Comparison of ENCODE assay signal across 13 cellular contexts in genomic region chr5:124157320-124157719, GRCh38.
A peak's percentile ranks its signal among the peaks of the same experiment; 100 is the strongest.
DNase-seq lines count a peak whose midpoint lies in the region; ATAC-seq, FAIRE-seq and TF ChIP-seq lines count a peak whose summit lies in the region.
"Had no signal": no experiment of that assay in that cellular context is flagged by ENCODE, and none has a peak within 500 bp of the region (broad histone marks: within the 10 kb centered on the region; RNA-seq: fewer than 3 reads in every experiment).

No MANE protein-coding gene starts in this region.

- no peak overlapping the region for H3K4me3 Mint-ChIP-seq in MCF 10A (ENCODE audit: unreplicated experiment)

- peaks cover 6% of the 10 kb centered on the region for H3K4me1 Mint-ChIP-seq in MCF 10A (ENCODE audit: insufficient read depth, unreplicated experiment)

- intact Hi-C loops in MCF 10A (cut with micrococcal nuclease) (no loop called here), breast epithelium (cut with DNase I; ENCODE audit: low total_unique reads) (no loop called here), GM12878 (cut with micrococcal nuclease; ENCODE audit: unreplicated experiment) (no loop called here)

- H3K27ac Mint-ChIP-seq in MCF 10A (ENCODE audit: low read depth, unreplicated experiment) = peak overlapping the region; percentile 48

- H3K36me3 ChIP-seq in breast epithelium (peaks cover 6% of the 10 kb centered on the region), GM12878 (ENCODE audit: control insufficient read depth in 2 of 2, insufficient read depth in 2 of 2, low read length in 1 of 2) (no peaks in the 10 kb centered on the region), thoracic aorta (no peaks in the 10 kb centered on the region)

- no peaks in the 10 kb centered on the region for H3K27me3 ChIP-seq in breast epithelium
- H3K27me3 ChIP-seq in GM12878 (replicated peaks in 1 of 2; ENCODE audit: control insufficient read depth in 2 of 2, insufficient read depth in 2 of 2, low read length in 1 of 2) = no peaks in the 10 kb centered on the region
- H3K27me3 ChIP-seq in thoracic aorta (replicated peaks; ENCODE audit: insufficient read depth) = no peaks in the 10 kb centered on the region
- H3K27me3 ChIP-seq: foreskin keratinocyte had no signal

- H3K9me3 ChIP-seq in breast epithelium (peaks cover 6 to 29% of the 10 kb centered on the region in 2 donors), GM12878 (replicated peaks; ENCODE audit: control insufficient read depth, insufficient read depth, low read length) (no peaks in the 10 kb centered on the region; the same call in 1 of the 3 replicates), thoracic aorta (peaks cover 23% of the 10 kb centered on the region)

- TF ChIP-seq CTCF in MCF 10A (IDR thresholded peaks at IDR 0.05; ENCODE audit: unreplicated experiment) (no peak), breast epithelium (IDR thresholded peaks at IDR 0.05) (no peak), GM12878 (IDR thresholded peaks at IDR 0.05 in 2 of 3, conservative IDR thresholded peaks at IDR 0.05 in 1 of 3; ENCODE audit: control insufficient read depth in 2 of 3, extremely low read depth in 1 of 3, insufficient read depth in 1 of 3, low read depth in 3 of 3, low read length in 3 of 3) (no peak), thoracic aorta (IDR thresholded peaks at IDR 0.05) (no peak)

- H4K20me1 ChIP-seq in GM12878 (ENCODE audit: control insufficient read depth, insufficient read depth) = no peaks in the 10 kb centered on the region

- H3K4me2 ChIP-seq in GM12878 (ENCODE audit: control insufficient read depth, insufficient read depth) = no peak overlapping the region

- H3K27ac ChIP-seq in breast epithelium (no peak overlapping the region), GM12878 (ENCODE audit: control insufficient read depth, insufficient read depth) (no peak overlapping the region), thoracic aorta (no peak overlapping the region)
- H3K27ac ChIP-seq: foreskin keratinocyte had no signal

- RAD21 ChIA-PET in GM12878 (lab: Charles Lee; ENCODE audit: unreplicated experiment) = no interaction called here

- H3K4me3 ChIP-seq in breast epithelium (no peak overlapping the region), GM12878 (no peak overlapping the region), thoracic aorta (peak overlapping the region; percentile 49)

- TF ChIP-seq POLR2A in breast epithelium (IDR thresholded peaks at IDR 0.05) = no peak
- no peak for TF ChIP-seq POLR2A in GM12878 (IDR thresholded peaks at IDR 0.05; ENCODE audit: low read depth, low read length)

- peak overlapping the region; percentile 45; the same call in 1 of the 2 replicates for H2AFZ ChIP-seq in GM12878 (ENCODE audit: control insufficient read depth, low read depth, low read length)

- H3K9me3 Mint-ChIP-seq in MCF 10A (ENCODE audit: unreplicated experiment) = peaks cover 32% of the 10 kb centered on the region

- peaks cover 5% of the 10 kb centered on the region for H3K36me3 Mint-ChIP-seq in MCF 10A (ENCODE audit: insufficient read depth, unreplicated experiment)

- SMC1A ChIA-PET in GM12878 (lab: Charles Lee; ENCODE audit: uncharacterized antibody, unreplicated experiment) = no interaction called here

- no peaks in the 10 kb centered on the region for H3K4me1 ChIP-seq in breast epithelium
- H3K4me1 ChIP-seq in GM12878 (ENCODE audit: control insufficient read depth, insufficient read depth, low read length) = no peaks in the 10 kb centered on the region
- H3K4me1 ChIP-seq in thoracic aorta (ENCODE audit: control insufficient read depth in 1 of 2, low read depth in 2 of 2) = no peaks in the 10 kb centered on the region

- in situ Hi-C loops in GM12878 (cut with MboI) = no loop called here

- no peak for TF ChIP-seq RAD21 in GM12878 (IDR thresholded peaks at IDR 0.05; ENCODE audit: insufficient read depth, low read depth, low read length)

- no peak for FAIRE-seq in GM12878 (lab: Jason Lieb, UNC)
- FAIRE-seq: GM19239, HTR-8/SVneo had no signal

- ATAC-seq in GM12878 (no peak), thoracic aorta (ENCODE audit: insufficient number of reproducible peaks, low FRiP score, low read depth) (no peak), GM18502 (IDR thresholded peaks at IDR 0.05; ENCODE audit: poor library complexity, unreplicated experiment) (no peak)
- ATAC-seq: foreskin keratinocyte had no signal

- CTCF ChIA-PET in MCF 10A (lab: Yijun Ruan, JAX) (no interaction called here), GM12878 (lab: Yijun Ruan, JAX) (interaction anchor here (0.7 kb wide), 1 partner anchor 19 kb away, joined by 3 read pairs; no protein-coding TSS in a partner anchor)

- H3K9ac ChIP-seq in GM12878 (ENCODE audit: control insufficient read depth, insufficient read depth, low read length) = no peak overlapping the region

- TF ChIP-seq EP300 in GM12878 (IDR thresholded peaks at IDR 0.05; ENCODE audit: borderline replicate concordance in 1 of 2, control insufficient read depth in 1 of 2, low read depth in 2 of 2, low read length in 2 of 2) = no peak

- H3K79me2 ChIP-seq in GM12878 (ENCODE audit: control insufficient read depth, insufficient read depth, low read length) = no peaks in the 10 kb centered on the region

- 2% methylated on average over 2 of the region's 2 CpGs for WGBS in GM12878 (ENCODE audit: insufficient coverage, insufficient replicate concordance, low lambda C conversion rate, missing lambda C conversion rate)

- no peak for DNase-seq in MCF 10A (ENCODE audit: unreplicated experiment)
- no peak for DNase-seq in breast epithelium (ENCODE audit: low spot score in 2 of 2)
- DNase-seq in LHCN-M2 (ENCODE audit: low read depth) = peak; percentile 15
- DNase-seq in GM12878 (ENCODE audit: low read depth, low spot score) = peak; percentile 4
- no peak for DNase-seq in thoracic aorta (ENCODE audit: low spot score)
- DNase-seq in NCI-H345 (lab: John Stamatoyannopoulos, UW) = no peak
- no peak for DNase-seq in NK-92 (lab: John Stamatoyannopoulos, UW; ENCODE audit: unreplicated experiment)
- DNase-seq: activated effector memory CD4-positive, alpha-beta T cell treated with anti-CD3 and anti-CD28 coated beads, Interleukin-2, amount 50 U/mL, for 16 hours; AML-193; foreskin keratinocyte had no signal

- BruUV-seq in MCF 10A (replicated peaks; lab: Mats Ljungman, UMichigan) (no TSS peak), GM12878 (replicated peaks; lab: Mats Ljungman, UMichigan) (no TSS peak)

- POLR2A ChIA-PET in MCF 10A (lab: Yijun Ruan, JAX) (interaction anchor here (0.8 kb wide), 1 partner anchor 17 kb away, joined by 3 read pairs; no protein-coding TSS in a partner anchor), GM12878 (lab: Charles Lee) (no interaction called here)

- no peaks in the 10 kb centered on the region for H3K27me3 Mint-ChIP-seq in MCF 10A (ENCODE audit: insufficient read depth, unreplicated experiment)

TF ChIP-seq in GM12878, 131 proteins besides CTCF, POLR2A, EP300 and RAD21:
- TF ChIP-seq SUZ12 (IDR thresholded peaks at IDR 0.05; ENCODE audit: unreplicated experiment) (no peak), TCF3 (IDR thresholded peaks at IDR 0.05; ENCODE audit: borderline replicate concordance, insufficient read depth, low read depth, low read length) (no peak), EZH2 (IDR thresholded peaks at IDR 0.05; ENCODE audit: borderline replicate concordance, control insufficient read depth, low read depth, low read length) (no peak)

Comparison
In these comparisons a context has a peak if more than half of its experiments do, and no peak if none do; other contexts are left out.
1. DNase-seq: peak in LHCN-M2 (single experiment) and GM12878 (single experiment); none in MCF 10A (single experiment), breast epithelium (0 of 2), thoracic aorta (single experiment), NCI-H345 (single experiment) and NK-92 (single experiment).